ENCODE assay signal across 31 cellular contexts in genomic region chrX:154502098-154502497, GRCh38.
"Had no signal": no experiment of that assay in that cellular context is flagged by ENCODE, and none has a peak within 500 bp of the region (broad histone marks: within the 10 kb centered on the region; RNA-seq: fewer than 3 reads in every experiment).

No MANE protein-coding gene starts in this region.

- H3K4me3 ChIP-seq: adrenal gland, ascending aorta, body of pancreas, breast epithelium, cardiac muscle cell had no signal

- H3K36me3 ChIP-seq: adrenal gland, brain microvascular endothelial cell, breast epithelium, cardiac muscle cell had no signal

- FAIRE-seq: bronchial epithelial cell had no signal

- DNase-seq: activated effector memory CD4-positive, alpha-beta T cell treated with anti-CD3 and anti-CD28 coated beads, Interleukin-2, amount 50 U/mL, for 16 hours; activated effector memory CD4-positive, alpha-beta T cell treated with Interleukin-2 at 50 U/mL for 16 hours; activated gamma-delta T cell; activated gamma-delta T cell treated with Interleukin-2 at 50 U/mL for 16 hours; activated naive CD4-positive, alpha-beta T cell; activated naive CD4-positive, alpha-beta T cell treated with anti-CD3 and anti-CD28 coated beads for 36 hours; activated naive CD4-positive, alpha-beta T cell treated with anti-CD3 and anti-CD28 coated beads, Interleukin-2, amount 10 ng/mL, durations not matched to agents 7 days and 5 days; activated naive CD4-positive, alpha-beta T cell treated with anti-CD3 and anti-CD28 coated beads, Interleukin-2, amount 50 U/mL, for 16 hours; activated naive CD4-positive, alpha-beta T cell treated with Interleukin-2 at 50 U/mL for 16 hours; activated naive CD8-positive, alpha-beta T cell treated with anti-CD3 and anti-CD28 coated beads for 36 hours; activated naive CD8-positive, alpha-beta T cell treated with anti-CD3 and anti-CD28 coated beads, Interleukin-2, amount 10 ng/mL, durations not matched to agents 7 days and 5 days; activated naive CD8-positive, alpha-beta T cell treated with anti-CD3 and anti-CD28 coated beads, Interleukin-2, amount 50 U/mL, for 24 hours; activated T-cell treated with anti-CD3 and anti-CD28 coated beads, Interleukin-2, amount 50 U/mL, for 24 hours; activated T-cell treated with anti-CD3 and anti-CD28 coated beads, Interleukin-2, amount 50 U/mL, for 4 hours; activated T-cell treated with anti-CD3 and anti-CD28 coated beads, Interleukin-2, amount 50 U/mL, for 48 hours; activated T-cell treated with anti-CD3 and anti-CD28 coated beads, Interleukin-2, amount 50 U/mL, for 72 hours; adrenal gland; amniotic stem cell; amygdala; anterior cingulate cortex; aorta; body of pancreas; brain microvascular endothelial cell; caudate nucleus; central memory CD4-positive, alpha-beta T cell; cerebellar nuclear complex had no signal

- H3K4me1 ChIP-seq: adrenal gland, ascending aorta, body of pancreas, breast epithelium had no signal

- H3K27me3 ChIP-seq: adrenal gland, ascending aorta, body of pancreas, brain microvascular endothelial cell, cardiac muscle cell had no signal

- ATAC-seq: activated naive CD8-positive, alpha-beta T cell treated with anti-CD3 and anti-CD28 coated beads, Interleukin-2, amount 50 U/mL, for 24 hours; activated T-cell treated with anti-CD3 and anti-CD28 coated beads, Interleukin-2, amount 50 U/mL, for 4 hours; activated T-cell treated with anti-CD3 and anti-CD28 coated beads, Interleukin-2, amount 50 U/mL, for 72 hours; activated T-helper 17 cell treated with anti-CD3 and anti-CD28 coated beads, Interleukin-2, amount 50 U/mL, for 72 hours; body of pancreas had no signal

- H3K27ac ChIP-seq: adrenal gland, ascending aorta, body of pancreas, brain microvascular endothelial cell, breast epithelium, cardiac muscle cell had no signal

- H3K9me3 ChIP-seq: adrenal gland, ascending aorta, body of pancreas, breast epithelium had no signal
